Comparison of ENCODE assay signal across 19 cellular contexts in the genomic region with DNA sequence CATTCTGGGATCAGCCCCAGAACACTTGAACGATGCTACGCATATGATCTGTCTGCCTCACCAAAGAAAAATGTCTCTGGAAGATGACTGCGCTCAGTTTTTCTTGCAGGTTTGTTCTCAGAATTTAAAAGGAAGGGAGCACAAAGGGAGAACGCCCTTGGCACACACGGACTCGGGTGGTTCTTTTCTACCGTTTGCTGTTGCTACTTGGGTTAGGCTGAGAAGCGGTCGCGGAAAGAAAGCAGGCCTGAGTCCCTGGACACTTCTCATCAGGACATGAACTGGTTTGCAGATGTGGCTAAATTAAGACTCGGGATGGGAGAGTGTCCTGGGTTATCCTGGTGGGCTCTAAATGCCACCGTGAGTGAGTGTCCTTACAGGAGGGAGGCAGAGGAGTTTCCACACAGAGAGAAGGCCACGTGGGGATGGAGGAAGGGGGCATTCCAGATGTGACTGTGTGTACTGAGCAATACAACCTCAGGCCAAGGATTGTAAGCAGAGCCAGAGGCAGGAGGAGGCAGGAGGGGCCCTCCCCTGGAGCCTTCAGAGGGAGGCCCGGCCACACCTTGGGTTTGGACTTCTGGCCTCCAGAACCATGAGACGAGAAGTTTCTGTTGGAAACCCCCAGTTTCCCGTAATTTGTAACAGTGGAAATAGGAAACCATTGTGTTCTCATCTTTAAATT. TPM values are rescaled to one million over a fixed set of nuclear protein-coding genes. Genes with fewer than 3 reads are reported as not detected.
"Had no signal": no experiment of that assay in that cellular context is flagged by ENCODE, and none has a peak within 500 bp of the region (broad histone marks: within the 10 kb centered on the region; RNA-seq: fewer than 3 reads in every experiment).

No MANE protein-coding gene starts in this region.

- H3K9me3 ChIP-seq: right lobe of liver had no signal

- H3K27me3 ChIP-seq: dorsolateral prefrontal cortex, right lobe of liver, spleen had no signal

- H3K4me3 ChIP-seq: dorsolateral prefrontal cortex, right lobe of liver, spleen had no signal

- DNase-seq: activated B cell treated with CpG ODN at 0.5 μM for 24 hours; activated CD4-positive, alpha-beta T cell treated with anti-CD3 and anti-CD28 coated beads, Interleukin-2, amount 10 ng/mL, durations not matched to agents 24 days and 14 days; activated CD8-positive, alpha-beta memory T cell treated with anti-CD3 and anti-CD28 coated beads for 24 hours; activated naive CD4-positive, alpha-beta T cell treated with anti-CD3 and anti-CD28 coated beads, Interleukin-2, amount 10 ng/mL, durations not matched to agents 7 days and 5 days; activated T-cell treated with anti-CD3 and anti-CD28 coated beads for 4 hours; dorsolateral prefrontal cortex; endodermal cell; hippocampal formation; nucleus accumbens; right lobe of liver; spleen had no signal

- H3K27ac ChIP-seq: dorsolateral prefrontal cortex, right lobe of liver, spleen had no signal

- H3K36me3 ChIP-seq: right lobe of liver, spleen had no signal

- FAIRE-seq: astrocyte, bronchial epithelial cell, keratinocyte, urothelium cell line had no signal

- H3K4me1 ChIP-seq: right lobe of liver, spleen had no signal

- ATAC-seq: left lobe of liver; natural killer cell treated with Interleukin-12 subunit alpha and Interleukin-12 subunit beta and Interleukin-15 and Interleukin-18, amount 100 ng/mL, for 72 hours; right lobe of liver had no signal

RNA-seq across cellular contexts. Expression of gene KIF25, which starts 9.5 kb away (rescaled TPM):
- total RNA-seq: activated B cell treated with CpG ODN at 0.5 μM for 24 hours; activated CD4-positive, alpha-beta T cell treated with anti-CD3 and anti-CD28 coated beads, Interleukin-2, amount 10 ng/mL, durations not matched to agents 24 days and 14 days; astrocyte; bronchial epithelial cell; epithelial cell of proximal tubule; natural killer cell treated with Interleukin-12 subunit alpha and Interleukin-12 subunit beta and Interleukin-15 and Interleukin-18, amount 100 ng/mL, for 72 hours; posterior vena cava had no signal
- polyA plus RNA-seq: keratinocyte had no signal
